In the genomic region with DNA sequence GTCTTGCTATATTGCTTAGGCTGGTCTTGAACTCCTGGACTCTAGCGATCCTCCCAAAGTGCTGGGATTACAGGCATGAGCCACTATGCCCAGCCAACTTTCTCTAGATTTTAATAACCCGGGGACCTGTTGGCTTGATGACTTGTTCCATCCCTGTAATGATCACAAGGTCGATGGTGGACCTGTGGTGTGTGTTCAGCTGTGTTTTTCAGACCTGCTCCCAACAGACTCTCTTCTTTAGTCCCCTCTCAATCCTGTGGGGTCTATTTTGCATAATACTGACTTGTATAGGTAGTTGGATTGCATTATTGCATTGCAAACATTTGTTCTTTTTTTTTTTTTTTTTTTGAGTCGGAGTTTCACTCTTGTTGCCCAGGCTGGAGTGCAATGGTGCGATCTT, we compare ENCODE assay signal across 8 cellular contexts. TPM values are rescaled to one million over a fixed set of nuclear protein-coding genes. Genes with fewer than 3 reads are reported as not detected.
DNase-seq lines count a peak whose midpoint lies in the region; TF ChIP-seq lines count a peak whose summit lies in the region.

No MANE protein-coding gene starts in this region.

- H3K27me3 Mint-ChIP-seq in dendritic cell treated with granulocyte-macrophage colony-stimulating factor and Interleukin-4, amounts not matched to agents 40 ng/mL and 50 ng/mL, for 4 days, result no peaks in the 10 kb centered on the region
- H3K27me3 Mint-ChIP-seq in neural progenitor cell (ENCODE audit: insufficient read depth, low read depth), result peaks cover 5% of the 10 kb centered on the region

- TF ChIP-seq CTCF in DOHH2 (IDR thresholded peaks at IDR 0.05; ENCODE audit: low read depth, low read length, poor library complexity, severe bottlenecking) (no peak), MM.1S (IDR thresholded peaks at IDR 0.05; ENCODE audit: low read length) (no peak), neural progenitor cell (IDR thresholded peaks at IDR 0.05) (no peak), sigmoid colon (IDR thresholded peaks at IDR 0.05) (no peak)

- peak overlapping the region; percentile 54; the same call in 1 of the 2 replicates for H3K9ac ChIP-seq in MM.1S (ENCODE audit: low read length)
- no peak overlapping the region for H3K9ac ChIP-seq in neural progenitor cell

- no peaks in the 10 kb centered on the region for H3K9me3 ChIP-seq in DOHH2 (ENCODE audit: control insufficient read depth, insufficient read depth, low read length)
- no peaks in the 10 kb centered on the region for H3K9me3 ChIP-seq in MM.1S (replicated peaks; ENCODE audit: insufficient read depth, low read length)
- H3K9me3 ChIP-seq in neural progenitor cell (ENCODE audit: low read depth), result no peaks in the 10 kb centered on the region
- H3K9me3 ChIP-seq in sigmoid colon, result no peaks in the 10 kb centered on the region

- peaks cover 81% of the 10 kb centered on the region for H3K79me2 ChIP-seq in DOHH2 (ENCODE audit: control insufficient read depth, low read length)
- H3K79me2 ChIP-seq in MM.1S (ENCODE audit: low read length), result peaks cover 66% of the 10 kb centered on the region
- peaks cover 70% of the 10 kb centered on the region for H3K79me2 ChIP-seq in neural progenitor cell (ENCODE audit: low read depth)

- H3K36me3 ChIP-seq in DOHH2 (ENCODE audit: control insufficient read depth, low read length), result peaks cover 54% of the 10 kb centered on the region
- H3K36me3 ChIP-seq in MM.1S (replicated peaks; ENCODE audit: insufficient read depth, low read length), result no peaks in the 10 kb centered on the region
- no peaks in the 10 kb centered on the region for H3K36me3 ChIP-seq in neural progenitor cell
- H3K36me3 ChIP-seq in sigmoid colon, result no peaks in the 10 kb centered on the region

- H3F3A ChIP-seq in DOHH2 (ENCODE audit: control insufficient read depth, insufficient read depth) (peaks cover 26% of the 10 kb centered on the region), MM.1S (ENCODE audit: insufficient read depth, low read length) (peaks cover 13% of the 10 kb centered on the region), neural progenitor cell (ENCODE audit: low read depth) (peaks cover 7% of the 10 kb centered on the region)

- H3K9me3 Mint-ChIP-seq in dendritic cell treated with granulocyte-macrophage colony-stimulating factor and Interleukin-4, amounts not matched to agents 40 ng/mL and 50 ng/mL, for 4 days, result no peaks in the 10 kb centered on the region
- no peaks in the 10 kb centered on the region for H3K9me3 Mint-ChIP-seq in neural progenitor cell

- peak overlapping the region; percentile 37 for H3K4me3 Mint-ChIP-seq in dendritic cell treated with granulocyte-macrophage colony-stimulating factor and Interleukin-4, amounts not matched to agents 40 ng/mL and 50 ng/mL, for 4 days
- H3K4me3 Mint-ChIP-seq in neural progenitor cell, result peak overlapping the region; percentile 95

- intact Hi-C loops in dendritic cell treated with granulocyte-macrophage colony-stimulating factor and Interleukin-4, amounts not matched to agents 40 ng/mL and 50 ng/mL, for 4 days (cut with micrococcal nuclease), result no loop called here
- intact Hi-C loops in sigmoid colon (cut with DNase I), result no loop called here

- TF ChIP-seq POLR2A in sigmoid colon (IDR thresholded peaks at IDR 0.05), result no peak

- peaks cover 49% of the 10 kb centered on the region for H3K36me3 Mint-ChIP-seq in dendritic cell treated with granulocyte-macrophage colony-stimulating factor and Interleukin-4, amounts not matched to agents 40 ng/mL and 50 ng/mL, for 4 days (ENCODE audit: low read depth)
- H3K36me3 Mint-ChIP-seq in neural progenitor cell, result peaks cover 22% of the 10 kb centered on the region

- no peak for DNase-seq in MM.1S
- DNase-seq in neural progenitor cell (ENCODE audit: low spot score), result no peak
- DNase-seq in anterior cingulate cortex (lab: John Stamatoyannopoulos, UW), result no peak
- DNase-seq in sigmoid colon, result no peak
- DNase-seq in putamen (ENCODE audit: low spot score), result no peak
- DNase-seq in DMS53 treated with DMSO at 0.1 percent for 48 hours (lab: John Stamatoyannopoulos, UW; ENCODE audit: unreplicated experiment), result no peak

- peak overlapping the region; percentile 71 for H3K4me2 ChIP-seq in DOHH2 (ENCODE audit: low read length)
- H3K4me2 ChIP-seq in MM.1S (ENCODE audit: low read depth, low read length), result peak overlapping the region; percentile 69
- peak overlapping the region; percentile 93 for H3K4me2 ChIP-seq in neural progenitor cell

- H3K4me3 ChIP-seq in DOHH2 (ENCODE audit: low read length), result peak overlapping the region; percentile 86
- H3K4me3 ChIP-seq in MM.1S (ENCODE audit: low read length), result peak overlapping the region; percentile 75
- H3K4me3 ChIP-seq in neural progenitor cell, result peak overlapping the region; percentile 92
- H3K4me3 ChIP-seq in sigmoid colon, result peak overlapping the region in 1 of 4 donors; percentile 97

- peaks cover 19% of the 10 kb centered on the region; the same call in 1 of the 2 replicates for H4K20me1 ChIP-seq in DOHH2 (ENCODE audit: control insufficient read depth, insufficient read depth, low read depth, low read length)
- 0 out of 2 replicates have a peak, but pooled peaks cover 4% of the 10 kb centered on the region for H4K20me1 ChIP-seq in MM.1S (ENCODE audit: insufficient read depth, low read length)
- H4K20me1 ChIP-seq in neural progenitor cell (ENCODE audit: low read depth), result peaks cover 58% of the 10 kb centered on the region

- no peak for TF ChIP-seq EP300 in sigmoid colon (IDR thresholded peaks at IDR 0.05)

- H3K27ac ChIP-seq in DOHH2 (ENCODE audit: low read depth, low read length) (peak overlapping the region; percentile 87), MM.1S (ENCODE audit: low read length) (no peak overlapping the region), neural progenitor cell (no peak overlapping the region), sigmoid colon (no peak overlapping the region)

- H2AFZ ChIP-seq in MM.1S (ENCODE audit: low read length), result no peak overlapping the region
- H2AFZ ChIP-seq in neural progenitor cell (replicated peaks), result no peak overlapping the region

- H3K27me3 ChIP-seq in DOHH2 (ENCODE audit: control insufficient read depth, low read length) (no peaks in the 10 kb centered on the region), MM.1S (replicated peaks; ENCODE audit: insufficient read depth, low read length) (no peaks in the 10 kb centered on the region), neural progenitor cell (no peaks in the 10 kb centered on the region), sigmoid colon (no peaks in the 10 kb centered on the region)

- H3K9me2 ChIP-seq in DOHH2 (replicated peaks; ENCODE audit: control insufficient read depth, low read length) (no peaks in the 10 kb centered on the region), MM.1S (replicated peaks; ENCODE audit: insufficient read depth, low read length) (no peaks in the 10 kb centered on the region)

- 71 to 84% methylated on average over 5 of the region's 5 CpGs for WGBS in sigmoid colon, 2 donors

- peaks cover 74% of the 10 kb centered on the region for H3K4me1 Mint-ChIP-seq in dendritic cell treated with granulocyte-macrophage colony-stimulating factor and Interleukin-4, amounts not matched to agents 40 ng/mL and 50 ng/mL, for 4 days (ENCODE audit: low read depth)
- peaks cover 24% of the 10 kb centered on the region for H3K4me1 Mint-ChIP-seq in neural progenitor cell

- H3K4me1 ChIP-seq in DOHH2 (ENCODE audit: control insufficient read depth, low read length) (peaks cover 57% of the 10 kb centered on the region), MM.1S (ENCODE audit: low read length) (peaks cover 28% of the 10 kb centered on the region), neural progenitor cell (peaks cover 13% of the 10 kb centered on the region), sigmoid colon (peaks cover 0 to 38% (median 21%) of the 10 kb centered on the region in 4 donors)

- peak overlapping the region; percentile 45 for H3K27ac Mint-ChIP-seq in dendritic cell treated with granulocyte-macrophage colony-stimulating factor and Interleukin-4, amounts not matched to agents 40 ng/mL and 50 ng/mL, for 4 days
- no peak overlapping the region for H3K27ac Mint-ChIP-seq in neural progenitor cell

RNA-seq across cellular contexts. Expression of a gene that starts 1.9 kb away (rescaled TPM):
- 42.6 and 55.2 TPM in 2 replicates for total RNA-seq in neural progenitor cell (ENCODE audit: low replicate concordance)
- 10 to 100 TPM; 21.0 to 32.8 (median 25.7) TPM for total RNA-seq in sigmoid colon
- 10 to 100 TPM; 19.8 to 38.8 (median 36.8) TPM for polyA plus RNA-seq in sigmoid colon

RNA-seq across cellular contexts. Expression of a gene that starts 32.1 kb away (rescaled TPM):
- total RNA-seq in neural progenitor cell (ENCODE audit: low replicate concordance), result 19.5 and 28.9 TPM in 2 replicates
- 10 to 100 TPM in 1 of 4 donors, 1 to 10 TPM in 3; 1.9 to 10.3 (median 6.1) TPM for total RNA-seq in sigmoid colon
- polyA plus RNA-seq in sigmoid colon, result 1 to 10 TPM; 2.3 to 8.7 (median 2.4) TPM
